In genomic region chr7:157757211-157757610, GRCh38 we compare ENCODE assay signal across 19 cellular contexts.
DNase-seq lines count a peak whose midpoint lies in the region; ATAC-seq, FAIRE-seq and TF ChIP-seq lines count a peak whose summit lies in the region.
"Had no signal": no experiment of that assay in that cellular context is flagged by ENCODE, and none has a peak within 500 bp of the region (broad histone marks: within the 10 kb centered on the region; RNA-seq: fewer than 3 reads in every experiment).

No MANE protein-coding gene starts in this region.

- no peak overlapping the region for H3K27ac Mint-ChIP-seq in natural killer cell treated with Interleukin-12 subunit alpha and Interleukin-12 subunit beta and Interleukin-15 and Interleukin-18, amount 100 ng/mL, for 72 hours
- no peak overlapping the region for H3K27ac Mint-ChIP-seq in natural killer cell
- H3K27ac Mint-ChIP-seq in activated CD4-positive, alpha-beta memory T cell treated with anti-CD3 and anti-CD28 coated beads for 36 hours: no peak overlapping the region
- H3K27ac Mint-ChIP-seq: GM23338, HFFc6 had no signal

- peak overlapping the region; percentile 85 for H2BK15ac ChIP-seq in neuronal stem cell (ENCODE audit: low read length)

- H4K91ac ChIP-seq in neuronal stem cell (ENCODE audit: low read depth, low read length, poor library complexity): no peak overlapping the region

- H3K27ac ChIP-seq in neuronal stem cell (replicated peaks; ENCODE audit: low read length): no peak overlapping the region
- H3K27ac ChIP-seq: 22Rv1, A549, BLaER1 had no signal

- no peak overlapping the region for H2BK12ac ChIP-seq in neuronal stem cell (ENCODE audit: low read length)

- POLR2A ChIA-PET in activated CD4-positive, alpha-beta memory T cell treated with anti-CD3 and anti-CD28 coated beads for 36 hours (lab: Charles Lee): no interaction called here

- H4K8ac ChIP-seq in neuronal stem cell (ENCODE audit: low read depth, low read length): no peak overlapping the region

- H3K9me3 ChIP-seq in neuronal stem cell (replicated peaks in 1 of 2; ENCODE audit: control insufficient read depth in 2 of 2, insufficient read depth in 1 of 2, low read depth in 1 of 2, low read length in 2 of 2): no peaks in the 10 kb centered on the region
- H3K9me3 ChIP-seq: A549, BLaER1 had no signal

- intact Hi-C loops in natural killer cell (cut with micrococcal nuclease): no loop called here
- intact Hi-C loops in activated CD4-positive, alpha-beta memory T cell treated with anti-CD3 and anti-CD28 coated beads for 36 hours (cut with micrococcal nuclease): no loop called here

- H3K9me3 Mint-ChIP-seq in natural killer cell treated with Interleukin-12 subunit alpha and Interleukin-12 subunit beta and Interleukin-15 and Interleukin-18, amount 100 ng/mL, for 72 hours: no peaks in the 10 kb centered on the region
- no peaks in the 10 kb centered on the region for H3K9me3 Mint-ChIP-seq in natural killer cell
- no peaks in the 10 kb centered on the region for H3K9me3 Mint-ChIP-seq in activated CD4-positive, alpha-beta memory T cell treated with anti-CD3 and anti-CD28 coated beads for 36 hours
- H3K9me3 Mint-ChIP-seq: CD4-positive, alpha-beta memory T cell had no signal

- ATAC-seq in natural killer cell treated with Interleukin-12 subunit alpha and Interleukin-12 subunit beta and Interleukin-15 and Interleukin-18, amount 100 ng/mL, for 72 hours: peak in 1 of 2 donors; percentile 14
- ATAC-seq in natural killer cell: no peak
- ATAC-seq: A549, GM23338, HCT116 had no signal

- no peak overlapping the region for H3K9ac ChIP-seq in neuronal stem cell (ENCODE audit: low read depth, low read length, poor library complexity)
- H3K9ac ChIP-seq: BLaER1 had no signal

- H3K4ac ChIP-seq in neuronal stem cell (ENCODE audit: low read length): no peak overlapping the region

- H3K4me1 ChIP-seq in neuronal stem cell (ENCODE audit: control insufficient read depth in 2 of 2, insufficient read depth in 1 of 2, low read depth in 1 of 2, low read length in 2 of 2): peaks cover 0 to 1% of the 10 kb centered on the region in 2 donors
- H3K4me1 ChIP-seq: A549 had no signal

- DNase-seq in activated CD8-positive, alpha-beta memory T cell treated with anti-CD3 and anti-CD28 coated beads, Interleukin-2, amount 50 U/mL, for 4 hours: peak; percentile 8
- no peak for DNase-seq in activated CD8-positive, alpha-beta memory T cell treated with anti-CD3 and anti-CD28 coated beads, Interleukin-2, amount 50 U/mL, for 48 hours
- DNase-seq in natural killer cell treated with Interleukin-12 subunit alpha and Interleukin-12 subunit beta and Interleukin-15 and Interleukin-18, amount 100 ng/mL, for 72 hours (ENCODE audit: low spot score): peak; percentile 49
- DNase-seq in natural killer cell: no peak
- DNase-seq in neuronal stem cell (ENCODE audit: low spot score): no peak
- DNase-seq in HTR-8/SVneo (ENCODE audit: insufficient read length, low spot score): no peak
- no peak for DNase-seq in RCC 7860 (ENCODE audit: low spot score)
- DNase-seq in activated CD4-positive, alpha-beta memory T cell treated with anti-CD3 and anti-CD28 coated beads for 36 hours: no peak
- DNase-seq: CD4-positive, alpha-beta memory T cell; DMS153; DMS79; GDM1; HFFc6 had no signal

- FAIRE-seq in HTR-8/SVneo (lab: Jason Lieb, UNC): no peak
- no peak for FAIRE-seq in RCC 7860 (lab: Jason Lieb, UNC)
- FAIRE-seq: A549 had no signal

- CTCF ChIA-PET in activated CD4-positive, alpha-beta memory T cell treated with anti-CD3 and anti-CD28 coated beads for 36 hours (lab: Charles Lee): no interaction called here

- H2BK5ac ChIP-seq in neuronal stem cell (ENCODE audit: low read length): no peak overlapping the region

- TF ChIP-seq CTCF in natural killer cell (IDR thresholded peaks at IDR 0.05): no peak

- peak overlapping the region; percentile 73 for H3K23ac ChIP-seq in neuronal stem cell (ENCODE audit: low read depth, low read length, poor library complexity)

- H3K4me2 ChIP-seq in neuronal stem cell (ENCODE audit: insufficient read depth, low read length, poor library complexity, severe bottlenecking): no peak overlapping the region
- H3K4me2 ChIP-seq: A549, BLaER1, GM23338 had no signal

- H3K36me3 ChIP-seq in neuronal stem cell (replicated peaks in 1 of 2; ENCODE audit: control insufficient read depth in 2 of 2, insufficient read depth in 2 of 2, low read length in 2 of 2): no peaks in the 10 kb centered on the region
- H3K36me3 ChIP-seq: BLaER1 had no signal

- no peaks in the 10 kb centered on the region for H3K4me1 Mint-ChIP-seq in natural killer cell treated with Interleukin-12 subunit alpha and Interleukin-12 subunit beta and Interleukin-15 and Interleukin-18, amount 100 ng/mL, for 72 hours (ENCODE audit: low read depth in 2 of 2)
- H3K4me1 Mint-ChIP-seq in natural killer cell: no peaks in the 10 kb centered on the region
- peaks cover 4% of the 10 kb centered on the region for H3K4me1 Mint-ChIP-seq in activated CD4-positive, alpha-beta memory T cell treated with anti-CD3 and anti-CD28 coated beads for 36 hours (ENCODE audit: low read depth)
- H3K4me1 Mint-ChIP-seq: CD14-positive monocyte, GM23338 had no signal

- H2AFZ ChIP-seq in neuronal stem cell (ENCODE audit: low read length): no peak overlapping the region
- H2AFZ ChIP-seq: GM23338 had no signal

- H3K18ac ChIP-seq in neuronal stem cell (ENCODE audit: low read length): peak overlapping the region; percentile 87

- peaks cover 0 to 6% of the 10 kb centered on the region in 2 donors for H3K27me3 Mint-ChIP-seq in natural killer cell treated with Interleukin-12 subunit alpha and Interleukin-12 subunit beta and Interleukin-15 and Interleukin-18, amount 100 ng/mL, for 72 hours
- peaks cover 0 to 4% of the 10 kb centered on the region in 2 donors for H3K27me3 Mint-ChIP-seq in natural killer cell (ENCODE audit: low read depth in 2 of 2)
- peaks cover 3% of the 10 kb centered on the region for H3K27me3 Mint-ChIP-seq in activated CD4-positive, alpha-beta memory T cell treated with anti-CD3 and anti-CD28 coated beads for 36 hours

- no peak overlapping the region for H2BK120ac ChIP-seq in neuronal stem cell (ENCODE audit: low read depth, low read length)

- H2AK5ac ChIP-seq in neuronal stem cell (ENCODE audit: low read depth, low read length): peak overlapping the region; percentile 79

- no CpG with 5 or more reads among the region's 21 CpGs for WGBS in neuronal stem cell (ENCODE audit: extremely low coverage in 2 of 2, insufficient read length in 2 of 2, insufficient replicate concordance in 1 of 2), 2 donors

- no peaks in the 10 kb centered on the region for H3K36me3 Mint-ChIP-seq in natural killer cell treated with Interleukin-12 subunit alpha and Interleukin-12 subunit beta and Interleukin-15 and Interleukin-18, amount 100 ng/mL, for 72 hours
- H3K36me3 Mint-ChIP-seq in natural killer cell: no peaks in the 10 kb centered on the region
- no peaks in the 10 kb centered on the region for H3K36me3 Mint-ChIP-seq in activated CD4-positive, alpha-beta memory T cell treated with anti-CD3 and anti-CD28 coated beads for 36 hours
- H3K36me3 Mint-ChIP-seq: CD14-positive monocyte; CD4-positive, alpha-beta memory T cell had no signal

- H3K4me3 Mint-ChIP-seq in natural killer cell treated with Interleukin-12 subunit alpha and Interleukin-12 subunit beta and Interleukin-15 and Interleukin-18, amount 100 ng/mL, for 72 hours: no peak overlapping the region
- H3K4me3 Mint-ChIP-seq in natural killer cell: no peak overlapping the region
- no peak overlapping the region for H3K4me3 Mint-ChIP-seq in activated CD4-positive, alpha-beta memory T cell treated with anti-CD3 and anti-CD28 coated beads for 36 hours
- H3K4me3 Mint-ChIP-seq: CD14-positive monocyte; CD4-positive, alpha-beta memory T cell; GM23338; HFFc6 had no signal

- peaks cover 1% of the 10 kb centered on the region for H3K79me1 ChIP-seq in neuronal stem cell (ENCODE audit: low read depth, low read length)

- H3K14ac ChIP-seq in neuronal stem cell (ENCODE audit: low read length): peak overlapping the region; percentile 47

- no peaks in the 10 kb centered on the region for H3K27me3 ChIP-seq in neuronal stem cell (ENCODE audit: control insufficient read depth in 3 of 3, insufficient read depth in 3 of 3, low read depth in 1 of 3, low read length in 3 of 3)
- H3K27me3 ChIP-seq: BLaER1 had no signal

- no peak overlapping the region for H3K4me3 ChIP-seq in neuronal stem cell (ENCODE audit: low read length in 2 of 2)
- H3K4me3 ChIP-seq: A549, BLaER1, GM23338 had no signal

Comparison
In these comparisons a context has a peak if more than half of its experiments do, and no peak if none do; other contexts are left out.
1. DNase-seq: peak in activated CD8-positive, alpha-beta memory T cell treated with anti-CD3 and anti-CD28 coated beads, Interleukin-2, amount 50 U/mL, for 4 hours (single experiment) and natural killer cell treated with Interleukin-12 subunit alpha and Interleukin-12 subunit beta and Interleukin-15 and Interleukin-18, amount 100 ng/mL, for 72 hours (single experiment); none in activated CD8-positive, alpha-beta memory T cell treated with anti-CD3 and anti-CD28 coated beads, Interleukin-2, amount 50 U/mL, for 48 hours (single experiment), natural killer cell (single experiment), neuronal stem cell (single experiment), HTR-8/SVneo (single experiment), RCC 7860 (single experiment) and activated CD4-positive, alpha-beta memory T cell treated with anti-CD3 and anti-CD28 coated beads for 36 hours (single experiment).